In genomic region chr5:138464388-138465287, GRCh38 we compare ENCODE assay signal across 8 cellular contexts. TPM values are rescaled to one million over a fixed set of nuclear protein-coding genes. Genes with fewer than 3 reads are reported as not detected.
DNase-seq lines count a peak whose midpoint lies in the region; ATAC-seq and TF ChIP-seq lines count a peak whose summit lies in the region.

No MANE protein-coding gene starts in this region.

- H3K27me3 ChIP-seq in SK-N-SH (ENCODE audit: insufficient read depth), result no peaks in the 10 kb centered on the region

- peak overlapping the region; percentile 91 to 99 for H3K27ac ChIP-seq in SK-N-SH (ENCODE audit: low read depth in 2 of 2, low read length in 1 of 2)
- H3K27ac ChIP-seq in temporal lobe (ENCODE audit: low read depth, low read length), result peak overlapping the region; percentile 94

- H3F3A ChIP-seq in SK-N-SH (replicated peaks; ENCODE audit: insufficient read depth), result peaks cover 27% of the 10 kb centered on the region

- peak overlapping the region; percentile 84 to 87 for H3K27ac Mint-ChIP-seq in activated naive CD4-positive, alpha-beta T cell treated with anti-CD3 and anti-CD28 coated beads, Interleukin-2, amount 50 U/mL, for 72 hours

- H3K9me3 Mint-ChIP-seq in activated naive CD4-positive, alpha-beta T cell treated with anti-CD3 and anti-CD28 coated beads, Interleukin-2, amount 50 U/mL, for 72 hours, result no peaks in the 10 kb centered on the region

- DNase-seq in GM10266 (ENCODE audit: extremely low spot score) (peak; percentile 97), NCI-H1092 (lab: John Stamatoyannopoulos, UW) (peak; percentile 95), SK-N-SH (peak; percentile 89), globus pallidus (ENCODE audit: low spot score) (peak; percentile 99), occipital lobe (lab: John Stamatoyannopoulos, UW) (peak; percentile 97)
- peak; percentile 94 to 99 for DNase-seq in activated naive CD4-positive, alpha-beta T cell treated with anti-CD3 and anti-CD28 coated beads, Interleukin-2, amount 50 U/mL, for 72 hours (ENCODE audit: low spot score in 2 of 2)

- no peaks in the 10 kb centered on the region for H3K9me3 ChIP-seq in SK-N-SH

- H3K4me2 ChIP-seq in SK-N-SH, result peak overlapping the region; percentile 98

- no peak for TF ChIP-seq EP300 in SK-N-SH (IDR thresholded peaks at IDR 0.05; ENCODE audit: borderline replicate concordance in 1 of 2, low read depth in 1 of 2, low read length in 1 of 2)

- no peaks in the 10 kb centered on the region for H3K9me2 ChIP-seq in SK-N-SH

- 5% methylated on average over 28 of the region's 68 CpGs for WGBS in SK-N-SH (ENCODE audit: low lambda C conversion rate)

- TF ChIP-seq RAD21 in SK-N-SH (IDR thresholded peaks at IDR 0.05; ENCODE audit: low read length), result no peak

- peaks cover 22 to 25% of the 10 kb centered on the region in 2 donors for H3K36me3 Mint-ChIP-seq in activated naive CD4-positive, alpha-beta T cell treated with anti-CD3 and anti-CD28 coated beads, Interleukin-2, amount 50 U/mL, for 72 hours

- H3K4me3 ChIP-seq in SK-N-SH (ENCODE audit: low read depth in 2 of 2, low read length in 1 of 2), result peak overlapping the region; percentile 81 to 83

- H3K36me3 ChIP-seq in SK-N-SH (replicated peaks in 1 of 2; ENCODE audit: control insufficient read depth in 1 of 2, insufficient read depth in 2 of 2, low read length in 1 of 2), result peaks cover 0 to 13% of the 10 kb centered on the region in 2 experiments

- TF ChIP-seq CTCF in GM10266 (IDR thresholded peaks at IDR 0.05; ENCODE audit: control insufficient read depth, insufficient read depth, low read depth, missing control alignments) (peak; percentile 37), SK-N-SH (IDR thresholded peaks at IDR 0.05) (peak; percentile 18)

- peaks cover 9 to 19% of the 10 kb centered on the region in 2 experiments; a peak in 1 of 4 replicates for H3K4me1 ChIP-seq in SK-N-SH (ENCODE audit: control insufficient read depth in 1 of 2, insufficient read depth in 2 of 2, low read depth in 1 of 2, low read length in 1 of 2)

- POLR2A ChIA-PET in SK-N-SH (lab: Yijun Ruan, JAX), result interaction anchor here (0.8 to 3.2 kb wide), 14 partner anchors 9 to 829 kb away, joined by 3 to 22 read pairs (median 4); partner anchors contain the start of genes CDC25C, ETF1, FAM53C and MATR3

- H4K20me1 ChIP-seq in SK-N-SH (ENCODE audit: insufficient read depth), result peaks cover 37% of the 10 kb centered on the region

- peak; percentile 62 for ATAC-seq in HG02623 (IDR thresholded peaks at IDR 0.05; ENCODE audit: unreplicated experiment)
- peak; percentile 73 to 77 for ATAC-seq in activated naive CD4-positive, alpha-beta T cell treated with anti-CD3 and anti-CD28 coated beads, Interleukin-2, amount 50 U/mL, for 72 hours

- CTCF ChIA-PET in SK-N-SH (lab: Yijun Ruan, JAX), result interaction anchor here (0.6 to 11.7 kb wide), 33 partner anchors 9 to 939 kb away, joined by 3 to 196 read pairs (median 4); partner anchors contain the start of genes ETF1, KDM3B and SPATA24

- H3K9ac ChIP-seq in SK-N-SH, result peak overlapping the region; percentile 97

- peaks cover 12% of the 10 kb centered on the region; the same call in 1 of the 2 replicates for H3K79me2 ChIP-seq in SK-N-SH (ENCODE audit: insufficient read depth)

- H2AFZ ChIP-seq in SK-N-SH (ENCODE audit: low read depth), result peak overlapping the region; percentile 95; the same call in 1 of the 2 replicates

TF ChIP-seq in SK-N-SH, 30 proteins besides CTCF, POLR2A, EP300 and RAD21:
- TF ChIP-seq POLR2AphosphoS5 (IDR thresholded peaks at IDR 0.05; ENCODE audit: low read depth, low read length), result peak; percentile 57
- peak; percentile 96 for TF ChIP-seq CHD2 (IDR thresholded peaks at IDR 0.05; ENCODE audit: low read length, partially characterized antibody)
- peak; percentile 51; the same call in 1 of the 2 replicates for TF ChIP-seq MAX (IDR thresholded peaks at IDR 0.05; ENCODE audit: low read depth)
- TF ChIP-seq GABPA (IDR thresholded peaks at IDR 0.05; ENCODE audit: low read depth), result peak; percentile 30; the same call in 1 of the 2 replicates
- TF ChIP-seq TAF1 (IDR thresholded peaks at IDR 0.05; ENCODE audit: borderline replicate concordance, low read depth, low read length), result peak; percentile 28; the same call in 1 of the 2 replicates
- TF ChIP-seq, protein P1, sequence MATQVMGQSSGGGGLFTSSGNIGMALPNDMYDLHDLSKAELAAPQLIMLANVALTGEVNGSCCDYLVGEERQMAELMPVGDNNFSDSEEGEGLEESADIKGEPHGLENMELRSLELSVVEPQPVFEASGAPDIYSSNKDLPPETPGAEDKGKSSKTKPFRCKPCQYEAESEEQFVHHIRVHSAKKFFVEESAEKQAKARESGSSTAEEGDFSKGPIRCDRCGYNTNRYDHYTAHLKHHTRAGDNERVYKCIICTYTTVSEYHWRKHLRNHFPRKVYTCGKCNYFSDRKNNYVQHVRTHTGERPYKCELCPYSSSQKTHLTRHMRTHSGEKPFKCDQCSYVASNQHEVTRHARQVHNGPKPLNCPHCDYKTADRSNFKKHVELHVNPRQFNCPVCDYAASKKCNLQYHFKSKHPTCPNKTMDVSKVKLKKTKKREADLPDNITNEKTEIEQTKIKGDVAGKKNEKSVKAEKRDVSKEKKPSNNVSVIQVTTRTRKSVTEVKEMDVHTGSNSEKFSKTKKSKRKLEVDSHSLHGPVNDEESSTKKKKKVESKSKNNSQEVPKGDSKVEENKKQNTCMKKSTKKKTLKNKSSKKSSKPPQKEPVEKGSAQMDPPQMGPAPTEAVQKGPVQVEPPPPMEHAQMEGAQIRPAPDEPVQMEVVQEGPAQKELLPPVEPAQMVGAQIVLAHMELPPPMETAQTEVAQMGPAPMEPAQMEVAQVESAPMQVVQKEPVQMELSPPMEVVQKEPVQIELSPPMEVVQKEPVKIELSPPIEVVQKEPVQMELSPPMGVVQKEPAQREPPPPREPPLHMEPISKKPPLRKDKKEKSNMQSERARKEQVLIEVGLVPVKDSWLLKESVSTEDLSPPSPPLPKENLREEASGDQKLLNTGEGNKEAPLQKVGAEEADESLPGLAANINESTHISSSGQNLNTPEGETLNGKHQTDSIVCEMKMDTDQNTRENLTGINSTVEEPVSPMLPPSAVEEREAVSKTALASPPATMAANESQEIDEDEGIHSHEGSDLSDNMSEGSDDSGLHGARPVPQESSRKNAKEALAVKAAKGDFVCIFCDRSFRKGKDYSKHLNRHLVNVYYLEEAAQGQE (IDR thresholded peaks at IDR 0.05; ENCODE audit: low read depth, low read length), result no peak
- TF ChIP-seq, protein P2, sequence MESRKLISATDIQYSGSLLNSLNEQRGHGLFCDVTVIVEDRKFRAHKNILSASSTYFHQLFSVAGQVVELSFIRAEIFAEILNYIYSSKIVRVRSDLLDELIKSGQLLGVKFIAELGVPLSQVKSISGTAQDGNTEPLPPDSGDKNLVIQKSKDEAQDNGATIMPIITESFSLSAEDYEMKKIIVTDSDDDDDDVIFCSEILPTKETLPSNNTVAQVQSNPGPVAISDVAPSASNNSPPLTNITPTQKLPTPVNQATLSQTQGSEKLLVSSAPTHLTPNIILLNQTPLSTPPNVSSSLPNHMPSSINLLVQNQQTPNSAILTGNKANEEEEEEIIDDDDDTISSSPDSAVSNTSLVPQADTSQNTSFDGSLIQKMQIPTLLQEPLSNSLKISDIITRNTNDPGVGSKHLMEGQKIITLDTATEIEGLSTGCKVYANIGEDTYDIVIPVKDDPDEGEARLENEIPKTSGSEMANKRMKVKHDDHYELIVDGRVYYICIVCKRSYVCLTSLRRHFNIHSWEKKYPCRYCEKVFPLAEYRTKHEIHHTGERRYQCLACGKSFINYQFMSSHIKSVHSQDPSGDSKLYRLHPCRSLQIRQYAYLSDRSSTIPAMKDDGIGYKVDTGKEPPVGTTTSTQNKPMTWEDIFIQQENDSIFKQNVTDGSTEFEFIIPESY (IDR thresholded peaks at IDR 0.05; ENCODE audit: borderline replicate concordance, low read depth), result peak; percentile 93
- TF ChIP-seq RCOR1 (IDR thresholded peaks at IDR 0.05; ENCODE audit: low read length), result no peak
- peak; percentile 77; the same call in 1 of the 2 replicates for TF ChIP-seq MXI1 (IDR thresholded peaks at IDR 0.05; ENCODE audit: low read depth, low read length)

RNA-seq across cellular contexts. Expression of gene EGR1, which starts 0.6 kb away (rescaled TPM):
- polyA plus RNA-seq in SK-N-SH (2012; rRNA removed), result 28.4 and 48.0 TPM in 2 replicates
- 28.1 and 41.7 TPM in 2 replicates for polyA plus RNA-seq in SK-N-SH (2012; cell fraction: cytosol; rRNA removed)
- 81.7 and 86.6 TPM in 2 replicates for polyA plus RNA-seq in SK-N-SH (2012; cell fraction: nucleus; rRNA removed)
- 10 to 100 TPM; 39.4 to 60.1 TPM for total RNA-seq in activated naive CD4-positive, alpha-beta T cell treated with anti-CD3 and anti-CD28 coated beads, Interleukin-2, amount 50 U/mL, for 72 hours
- total RNA-seq in occipital lobe (2.8 TPM), temporal lobe (3.2 TPM)

RNA-seq across cellular contexts. Expression of gene REEP2, which starts 25.8 kb away (rescaled TPM):
- 25.4 and 31.2 TPM in 2 replicates for polyA plus RNA-seq in SK-N-SH (2012; rRNA removed)
- 22.8 and 24.0 TPM in 2 replicates for polyA plus RNA-seq in SK-N-SH (2012; cell fraction: cytosol; rRNA removed)
- polyA plus RNA-seq in SK-N-SH (2012; cell fraction: nucleus; rRNA removed), result 63.3 and 71.6 TPM in 2 replicates
- 1 to 10 TPM; 1.3 to 5.9 TPM for total RNA-seq in activated naive CD4-positive, alpha-beta T cell treated with anti-CD3 and anti-CD28 coated beads, Interleukin-2, amount 50 U/mL, for 72 hours
- total RNA-seq in occipital lobe, result 71.0 TPM
- total RNA-seq in temporal lobe, result 73.5 TPM

Comparison
In these comparisons a context has a peak if more than half of its experiments do, and no peak if none do; other contexts are left out.
1. Peak in every context shown above with its lines: DNase-seq, ATAC-seq, H3K4me3 ChIP-seq and H3K27ac ChIP-seq.
2. RNA of gene REEP2, which starts 25.8 kb away (total RNA-seq): 73.5 TPM in temporal lobe (single experiment) and 71.0 TPM in occipital lobe (single experiment); 1.3 to 5.9 TPM in activated naive CD4-positive, alpha-beta T cell treated with anti-CD3 and anti-CD28 coated beads, Interleukin-2, amount 50 U/mL, for 72 hours; every median in the first group is over 10 times any median in the second.